ENCODE assay signal across 20 cellular contexts in genomic region chr10:1256139-1256720, GRCh38.
"Had no signal": no experiment of that assay in that cellular context is flagged by ENCODE, and none has a peak within 500 bp of the region (broad histone marks: within the 10 kb centered on the region; RNA-seq: fewer than 3 reads in every experiment).

No MANE protein-coding gene starts in this region.

- H3K4me1 ChIP-seq: body of pancreas, left ventricle myocardium inferior, testis, upper lobe of left lung had no signal

- H3K27me3 ChIP-seq: body of pancreas, testis, upper lobe of left lung had no signal

- H3K36me3 ChIP-seq: left ventricle myocardium inferior, upper lobe of left lung had no signal

- H3K4me3 Mint-ChIP-seq: activated CD8-positive, alpha-beta memory T cell treated with anti-CD3 and anti-CD28 coated beads, Interleukin-2, amount 10 ng/mL, durations not matched to agents 7 days and 5 days; activated naive CD8-positive, alpha-beta T cell; dendritic cell treated with granulocyte-macrophage colony-stimulating factor and Interleukin-4, amounts not matched to agents 40 ng/mL and 50 ng/mL, for 4 days; natural killer cell; T-helper 17 cell had no signal

- H3K27ac ChIP-seq: body of pancreas, left ventricle myocardium inferior, skin epidermis, testis, upper lobe of left lung had no signal

- DNase-seq: activated CD8-positive, alpha-beta memory T cell treated with anti-CD3 and anti-CD28 coated beads, Interleukin-2, amount 10 ng/mL, durations not matched to agents 7 days and 5 days; activated effector memory CD4-positive, alpha-beta T cell treated with anti-CD3 and anti-CD28 coated beads, Interleukin-2, amount 50 U/mL, for 16 hours; activated T-cell treated with anti-CD3 and anti-CD28 coated beads, Interleukin-2, amount 50 U/mL, for 1 hour; amniotic stem cell; body of pancreas; cerebellar nuclear complex; erythroblast; hippocampal formation; left ventricle myocardium inferior; mesenchymal stem cell; natural killer cell; stimulated activated CD4-positive, alpha-beta T cell treated with anti-CD3 and anti-CD28 coated beads, Interleukin-4, amount 100 ng/mL, for 24 hours; stimulated activated naive CD4-positive, alpha-beta T cell treated with Interleukin-2 at 50 U/mL for 16 hours; T-helper 17 cell; testis; upper lobe of left lung had no signal

- H3K36me3 Mint-ChIP-seq: activated naive CD8-positive, alpha-beta T cell; natural killer cell had no signal

- H3K4me1 Mint-ChIP-seq: T-helper 17 cell had no signal

- H3K4me3 ChIP-seq: body of pancreas, left ventricle myocardium inferior, skin epidermis, testis, upper lobe of left lung had no signal

- H3K27ac Mint-ChIP-seq: activated CD8-positive, alpha-beta memory T cell treated with anti-CD3 and anti-CD28 coated beads, Interleukin-2, amount 10 ng/mL, durations not matched to agents 7 days and 5 days; activated naive CD8-positive, alpha-beta T cell; dendritic cell treated with granulocyte-macrophage colony-stimulating factor and Interleukin-4, amounts not matched to agents 40 ng/mL and 50 ng/mL, for 4 days; natural killer cell; T-helper 17 cell had no signal

- ATAC-seq: activated CD4-positive, CD25-positive, alpha-beta regulatory T cell treated with anti-CD3 and anti-CD28 coated beads, Interleukin-2, amount 50 U/mL, for 24 hours; activated CD8-positive, alpha-beta memory T cell treated with anti-CD3 and anti-CD28 coated beads, Interleukin-2, amount 10 ng/mL, durations not matched to agents 7 days and 5 days; body of pancreas; natural killer cell; T-helper 17 cell had no signal

- H3K9me3 ChIP-seq: body of pancreas, testis, upper lobe of left lung had no signal

- H3K9me3 Mint-ChIP-seq: dendritic cell treated with granulocyte-macrophage colony-stimulating factor and Interleukin-4, amounts not matched to agents 40 ng/mL and 50 ng/mL, for 4 days had no signal
